In genomic region chr1:32742132-32742947, GRCh38 we compare ENCODE assay signal across 8 cellular contexts. TPM values are rescaled to one million over a fixed set of nuclear protein-coding genes. Genes with fewer than 3 reads are reported as not detected.
A peak's percentile ranks its signal among the peaks of the same experiment; 100 is the strongest.
DNase-seq lines count a peak whose midpoint lies in the region; ATAC-seq, FAIRE-seq and TF ChIP-seq lines count a peak whose summit lies in the region.

No MANE protein-coding gene starts in this region.

- no peak for TF ChIP-seq EP300 in A549 (IDR thresholded peaks at IDR 0.05)

- peak overlapping the region; percentile 72 for H3K9ac ChIP-seq in HUES64 (ENCODE audit: low read depth, low read length)

- H3K4me3 ChIP-seq in A549 (peak overlapping the region; percentile 82), HUES64 (ENCODE audit: low read length) (peak overlapping the region; percentile 57), lung (peak overlapping the region; percentile 80)

- no peak for TF ChIP-seq RAD21 in A549 (conservative IDR thresholded peaks at IDR 0.05 in 1 of 2, IDR thresholded peaks at IDR 0.05 in 1 of 2)

- no peak overlapping the region for H3K27ac Mint-ChIP-seq in central memory CD8-positive, alpha-beta T cell (ENCODE audit: low read depth)

- H3K4me3 Mint-ChIP-seq in central memory CD8-positive, alpha-beta T cell: peak overlapping the region; percentile 69

- H3K27me3 Mint-ChIP-seq in central memory CD8-positive, alpha-beta T cell: no peaks in the 10 kb centered on the region

- peak overlapping the region; percentile 90 to 100 for H3K27ac ChIP-seq in A549
- H3K27ac ChIP-seq in HUES64 (ENCODE audit: low read depth, low read length): peak overlapping the region; percentile 57
- peak overlapping the region; percentile 24 to 93 for H3K27ac ChIP-seq in lung (ENCODE audit: low read depth in 1 of 2, low read length in 1 of 2)

- no peaks in the 10 kb centered on the region for H3K9me3 Mint-ChIP-seq in central memory CD8-positive, alpha-beta T cell

- POLR2A ChIA-PET in A549 (lab: Yijun Ruan, JAX): interaction anchor here (1.3 kb wide), 1 partner anchor 16 kb away, joined by 3 read pairs; no protein-coding TSS in a partner anchor

- ATAC-seq in A549 (peak; percentile 22 to 44; a peak in 4 of 6 replicates), lung (ENCODE audit: insufficient read depth, low FRiP score) (peak; percentile 15), GM21825 (IDR thresholded peaks at IDR 0.05; ENCODE audit: unreplicated experiment) (no peak), GM19455 (IDR thresholded peaks at IDR 0.05; ENCODE audit: unreplicated experiment) (no peak)
- ATAC-seq in central memory CD8-positive, alpha-beta T cell (replicated peaks; ENCODE audit: extremely low read depth, poor library complexity, severe bottlenecking): no peak

- DNase-seq in A549 (ENCODE audit: low read depth in 1 of 2, low spot score in 1 of 2): no peak
- DNase-seq in central memory CD8-positive, alpha-beta T cell (ENCODE audit: low spot score in 2 of 2): no peak
- no peak for DNase-seq in lung (ENCODE audit: low spot score)
- DNase-seq in urothelium cell line (ENCODE audit: low spot score): peak; percentile 36
- DNase-seq in activated CD4-positive, CD25-positive, alpha-beta regulatory T cell (lab: John Stamatoyannopoulos, UW): no peak

- WGBS in A549 (ENCODE audit: missing lambda C conversion rate): 4% methylated on average over 10 of the region's 32 CpGs
- 4% methylated on average over 32 of the region's 32 CpGs for WGBS in HUES64
- 12 to 13% methylated on average over 30 to 32 of the region's 32 CpGs for WGBS in lung, 2 donors

- CTCF ChIA-PET in A549 (lab: Yijun Ruan, JAX): interaction anchor here (0.8 to 2.2 kb wide), 10 partner anchors 14 to 44 kb away, joined by 3 to 25 read pairs (median 5); no protein-coding TSS in a partner anchor

- no peaks in the 10 kb centered on the region for H3K4me1 Mint-ChIP-seq in central memory CD8-positive, alpha-beta T cell

- H3K9me3 ChIP-seq in A549 (no peaks in the 10 kb centered on the region), HUES64 (ENCODE audit: insufficient read depth, low read depth, low read length) (no peaks in the 10 kb centered on the region), lung (ENCODE audit: control insufficient read depth in 2 of 2, insufficient read depth in 1 of 2, low read length in 1 of 2) (no peaks in the 10 kb centered on the region)

- FAIRE-seq in A549 (lab: Jason Lieb, UNC) (no peak), urothelium cell line (lab: Jason Lieb, UNC) (no peak)

- no peak for TF ChIP-seq CTCF in A549 (IDR thresholded peaks at IDR 0.05)
- TF ChIP-seq CTCF in lung (IDR thresholded peaks at IDR 0.05; ENCODE audit: control extremely low read depth, extremely low read depth): no peak

- no peaks in the 10 kb centered on the region for H3K36me3 Mint-ChIP-seq in central memory CD8-positive, alpha-beta T cell (ENCODE audit: insufficient read depth)

- H3K4me2 ChIP-seq in A549: peak overlapping the region; percentile 92

- H3K27me3 ChIP-seq in HUES64 (ENCODE audit: insufficient read depth, low read length) (peaks cover 14% of the 10 kb centered on the region), lung (ENCODE audit: control insufficient read depth, insufficient read depth) (no peaks in the 10 kb centered on the region)

- H3K4me1 ChIP-seq in A549 (peaks cover 40% of the 10 kb centered on the region), HUES64 (ENCODE audit: insufficient read depth, low read length) (peaks cover 30% of the 10 kb centered on the region), lung (ENCODE audit: control insufficient read depth in 2 of 2, insufficient read depth in 2 of 2, low read length in 2 of 2) (peaks cover 0 to 22% of the 10 kb centered on the region in 2 donors)

- no peak for TF ChIP-seq POLR2A in A549 (IDR thresholded peaks at IDR 0.05; ENCODE audit: low read length)

- H3K36me3 ChIP-seq in HUES64 (ENCODE audit: insufficient read depth, low read length) (no peaks in the 10 kb centered on the region), lung (ENCODE audit: control insufficient read depth in 2 of 2, insufficient read depth in 2 of 2, low read length in 2 of 2) (no peaks in the 10 kb centered on the region)

TF ChIP-seq in A549, 52 proteins besides CTCF, POLR2A, EP300 and RAD21:
- TF ChIP-seq JUN (IDR thresholded peaks at IDR 0.05): no peak
- peak; percentile 53 for TF ChIP-seq MAFK (IDR thresholded peaks at IDR 0.05; ENCODE audit: partially characterized antibody)
TF ChIP-seq in A549: peak in this region for 1.

RNA-seq across cellular contexts. Expression of gene SYNC, which starts 39.8 kb away (rescaled TPM):
- 5.5 and 7.7 TPM in 2 replicates for polyA plus RNA-seq in A549 (2011; rRNA removed)
- 2.8 TPM in 2 replicates for polyA plus RNA-seq in A549 (2012; cell fraction: cytosol; rRNA removed)
- polyA plus RNA-seq in A549 (2012; cell fraction: nucleus; rRNA removed): 1.5 and 4.2 TPM in 2 replicates
- 10.0 to 12.0 TPM (median 11.6 TPM) in 3 replicates for polyA plus RNA-seq in A549 (2017; fragmentation: RNase III; extraction: RNeasy Plus Mini Kit Qiagen cat#74134 plus additional on column Dnase treatment)
- polyA minus RNA-seq in A549 (2011; rRNA and poly(A)+ RNA removed): 4.1 and 5.0 TPM in 2 replicates
- 0.05 TPM for polyA plus RNA-seq in HUES64 (2013, experiment 1 of 2)
- not detected for polyA plus RNA-seq in HUES64 (2013, experiment 2 of 2)
- 10 to 100 TPM in 1 of 2 donors, 1 to 10 TPM in 1; 6.0 to 15.4 TPM for total RNA-seq in lung
- 1 to 10 TPM; 2.0 to 5.4 TPM for polyA plus RNA-seq in lung

Comparison
In these comparisons a context has a peak if more than half of its experiments do, and no peak if none do; other contexts are left out.
1. ATAC-seq: peak in A549 (2 of 2) and lung (single experiment); none in central memory CD8-positive, alpha-beta T cell (single experiment), GM21825 (single experiment) and GM19455 (single experiment).
2. Peak in every context shown above with its lines, with median percentiles within 50 percentile points of each other: H3K27ac ChIP-seq and H3K4me3 ChIP-seq.